In the genomic region with DNA sequence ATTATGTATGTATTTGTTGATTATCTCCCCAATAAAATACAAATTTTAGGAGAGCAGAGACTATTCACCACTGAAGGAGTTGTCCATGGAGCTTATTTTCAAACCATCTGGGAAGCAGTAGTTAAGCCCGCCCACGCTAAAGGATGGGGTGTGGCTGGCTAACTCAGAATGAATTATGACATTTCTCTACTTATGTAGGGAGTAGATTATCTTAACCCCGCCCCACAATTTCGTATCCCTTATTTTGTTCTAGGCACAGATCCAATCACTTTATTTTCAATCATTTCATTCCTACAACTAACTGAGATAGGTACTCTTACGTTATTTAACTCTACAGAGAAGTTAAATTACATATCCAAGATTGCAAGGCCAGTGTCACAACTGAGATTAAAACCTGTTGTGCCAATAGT, we compare ENCODE assay signal across 1 cellular context.
TF ChIP-seq lines count a peak whose summit lies in the region.

No MANE protein-coding gene starts in this region.

TF ChIP-seq in SK-N-SH, 30 proteins besides CTCF, POLR2A, EP300 and RAD21 (continued from another document):
- TF ChIP-seq, protein P1, sequence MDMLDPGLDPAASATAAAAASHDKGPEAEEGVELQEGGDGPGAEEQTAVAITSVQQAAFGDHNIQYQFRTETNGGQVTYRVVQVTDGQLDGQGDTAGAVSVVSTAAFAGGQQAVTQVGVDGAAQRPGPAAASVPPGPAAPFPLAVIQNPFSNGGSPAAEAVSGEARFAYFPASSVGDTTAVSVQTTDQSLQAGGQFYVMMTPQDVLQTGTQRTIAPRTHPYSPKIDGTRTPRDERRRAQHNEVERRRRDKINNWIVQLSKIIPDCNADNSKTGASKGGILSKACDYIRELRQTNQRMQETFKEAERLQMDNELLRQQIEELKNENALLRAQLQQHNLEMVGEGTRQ (IDR thresholded peaks at IDR 0.05; ENCODE audit: borderline replicate concordance, low read depth, low read length), result no peak
